ENCODE assay signal across 22 cellular contexts in genomic region chr4:126466848-126467247, GRCh38.
A peak's percentile ranks its signal among the peaks of the same experiment; 100 is the strongest.
DNase-seq lines count a peak whose midpoint lies in the region; ATAC-seq and TF ChIP-seq lines count a peak whose summit lies in the region.
"Had no signal": no experiment of that assay in that cellular context is flagged by ENCODE, and none has a peak within 500 bp of the region (broad histone marks: within the 10 kb centered on the region; RNA-seq: fewer than 3 reads in every experiment).

No MANE protein-coding gene starts in this region.

- H3F3A ChIP-seq in SK-N-SH (replicated peaks; ENCODE audit: insufficient read depth) = no peaks in the 10 kb centered on the region

- H3K79me2 ChIP-seq in SK-N-SH (ENCODE audit: insufficient read depth) = no peaks in the 10 kb centered on the region

- no peak for TF ChIP-seq CTCF in SK-N-SH (IDR thresholded peaks at IDR 0.05)
- TF ChIP-seq CTCF in A673 (conservative IDR thresholded peaks at IDR 0.05; ENCODE audit: low read depth, low read length) = no peak

- H3K9ac ChIP-seq in SK-N-SH (no peak overlapping the region), SK-N-MC (ENCODE audit: insufficient read length) (no peak overlapping the region)
- H3K9ac ChIP-seq: BLaER1 had no signal

- H3K27ac ChIP-seq in SK-N-SH (ENCODE audit: low read depth in 2 of 2, low read length in 1 of 2) = no peak overlapping the region
- H3K27ac ChIP-seq in A673 (ENCODE audit: low read depth, low read length, poor library complexity, severe bottlenecking) = peak overlapping the region; percentile 99
- peak overlapping the region; percentile 100 for H3K27ac ChIP-seq in SK-N-MC
- H3K27ac ChIP-seq: 22Rv1, A549, BLaER1 had no signal

- 60% methylated on average over 2 of the region's 2 CpGs for WGBS in SK-N-SH (ENCODE audit: low lambda C conversion rate)

- no peak for ATAC-seq in SK-N-SH treated with all-trans-retinoic acid at 6 μM for 48 hours
- ATAC-seq in effector memory CD8-positive, alpha-beta T cell (replicated peaks) = no peak
- ATAC-seq: A549 had no signal

- H3K9me3 ChIP-seq in SK-N-SH = 0 out of 2 replicates have a peak, but pooled peaks cover 4% of the 10 kb centered on the region
- peaks cover 14% of the 10 kb centered on the region for H3K9me3 ChIP-seq in A673 (ENCODE audit: low read depth, low read length, poor library complexity, severe bottlenecking)
- peaks cover 14% of the 10 kb centered on the region; the same call in 1 of the 2 replicates for H3K9me3 ChIP-seq in SK-N-MC (ENCODE audit: low read depth, low read length)
- H3K9me3 ChIP-seq: A549, BE2C, BLaER1 had no signal

- H3K36me3 ChIP-seq in SK-N-SH (replicated peaks in 1 of 2; ENCODE audit: control insufficient read depth in 1 of 2, insufficient read depth in 2 of 2, low read length in 1 of 2) = no peaks in the 10 kb centered on the region
- H3K36me3 ChIP-seq in A673 (ENCODE audit: insufficient read depth, low read length, poor library complexity, severe bottlenecking) = peaks cover 18% of the 10 kb centered on the region
- peaks cover 59% of the 10 kb centered on the region for H3K36me3 ChIP-seq in SK-N-MC (ENCODE audit: insufficient read depth, low read length)
- H3K36me3 ChIP-seq: BE2C, BLaER1 had no signal

- POLR2A ChIA-PET in SK-N-SH (lab: Yijun Ruan, JAX) = no interaction called here
- POLR2A ChIA-PET in A673 (lab: Charles Lee; ENCODE audit: low non-redundant PET) = no interaction called here

- H3K27me3 ChIP-seq in SK-N-SH (ENCODE audit: insufficient read depth) (no peaks in the 10 kb centered on the region), A673 (replicated peaks; ENCODE audit: insufficient read depth, low read depth, low read length, poor library complexity) (no peaks in the 10 kb centered on the region)
- H3K27me3 ChIP-seq: BE2C, BLaER1 had no signal

- no TSS peak for BruUV-seq in A673 (replicated peaks; lab: Mats Ljungman, UMichigan)

- intact Hi-C loops in A673 (cut with micrococcal nuclease; ENCODE audit: unreplicated experiment) = loop anchor here (5.0 to 10.0 kb wide), 2 partner anchors 535 to 1008 kb away; no protein-coding TSS in a partner anchor

- peaks cover 0 to 6% of the 10 kb centered on the region in 2 donors for H3K9me3 Mint-ChIP-seq in effector memory CD8-positive, alpha-beta T cell

- CTCF ChIA-PET in SK-N-SH (lab: Yijun Ruan, JAX) = interaction anchor here (1.2 kb wide), 1 partner anchor 13 kb away, joined by 3 read pairs; no protein-coding TSS in a partner anchor
- CTCF ChIA-PET in A673 (lab: Charles Lee) = no interaction called here

- no peaks in the 10 kb centered on the region for H3K9me2 ChIP-seq in SK-N-SH

- no peak overlapping the region for H3K4me3 Mint-ChIP-seq in effector memory CD8-positive, alpha-beta T cell
- H3K4me3 Mint-ChIP-seq: CD14-positive monocyte; CD4-positive, alpha-beta memory T cell; CD4-positive, CD25-positive, alpha-beta regulatory T cell; CD8-positive, alpha-beta memory T cell had no signal

- H3K4me3 ChIP-seq in SK-N-SH (ENCODE audit: low read depth in 2 of 2, low read length in 1 of 2) (no peak overlapping the region), A673 (ENCODE audit: low read depth, low read length, poor library complexity, severe bottlenecking) (no peak overlapping the region), SK-N-MC (no peak overlapping the region)
- H3K4me3 ChIP-seq: A549, BLaER1 had no signal

- no peak for TF ChIP-seq RAD21 in SK-N-SH (IDR thresholded peaks at IDR 0.05; ENCODE audit: low read length)

- H3K36me3 Mint-ChIP-seq in effector memory CD8-positive, alpha-beta T cell (ENCODE audit: insufficient read depth) = no peaks in the 10 kb centered on the region
- H3K36me3 Mint-ChIP-seq: CD14-positive monocyte; CD4-positive, alpha-beta memory T cell; CD4-positive, CD25-positive, alpha-beta regulatory T cell; CD8-positive, alpha-beta memory T cell had no signal

- DNase-seq in SK-N-SH (no peak), A673 (ENCODE audit: low spot score) (no peak), SK-N-MC (ENCODE audit: low read depth, low spot score) (no peak)
- no peak for DNase-seq in effector memory CD8-positive, alpha-beta T cell
- DNase-seq: ACHN; BE2C; C1 segment of cervical spinal cord; CD4-positive, alpha-beta memory T cell; CD4-positive, CD25-positive, alpha-beta regulatory T cell; CD8-positive, alpha-beta memory T cell; COR-L47; DMS 273 treated with DMSO at 0.1 percent for 48 hours; DMS153; DMS53; DMS79; DND-41; GF-D8 had no signal

- no peaks in the 10 kb centered on the region for H3K27me3 Mint-ChIP-seq in effector memory CD8-positive, alpha-beta T cell
- H3K27me3 Mint-ChIP-seq: CD4-positive, alpha-beta memory T cell; CD4-positive, CD25-positive, alpha-beta regulatory T cell; CD8-positive, alpha-beta memory T cell had no signal

- H3K4me1 Mint-ChIP-seq in effector memory CD8-positive, alpha-beta T cell (ENCODE audit: low read depth in 2 of 2) = no peaks in the 10 kb centered on the region
- H3K4me1 Mint-ChIP-seq: CD14-positive monocyte; CD4-positive, alpha-beta memory T cell; CD4-positive, CD25-positive, alpha-beta regulatory T cell; CD8-positive, alpha-beta memory T cell had no signal

- H3K27ac Mint-ChIP-seq in effector memory CD8-positive, alpha-beta T cell = no peak overlapping the region
- H3K27ac Mint-ChIP-seq: CD14-positive monocyte; CD4-positive, alpha-beta memory T cell; CD4-positive, CD25-positive, alpha-beta regulatory T cell; CD8-positive, alpha-beta memory T cell had no signal

- H2AFZ ChIP-seq in SK-N-SH (ENCODE audit: low read depth) = no peak overlapping the region

- H4K20me1 ChIP-seq in SK-N-SH (ENCODE audit: insufficient read depth) = no peaks in the 10 kb centered on the region
- H4K20me1 ChIP-seq: BLaER1 had no signal

- no peak for TF ChIP-seq EP300 in SK-N-SH (IDR thresholded peaks at IDR 0.05; ENCODE audit: borderline replicate concordance in 1 of 2, low read depth in 1 of 2, low read length in 1 of 2)

- no peak overlapping the region for H3K4me2 ChIP-seq in SK-N-SH
- H3K4me2 ChIP-seq: A549, BLaER1 had no signal

- H3K4me1 ChIP-seq in SK-N-SH (ENCODE audit: control insufficient read depth in 1 of 2, insufficient read depth in 2 of 2, low read depth in 1 of 2, low read length in 1 of 2) = no peaks in the 10 kb centered on the region
- peaks cover 41% of the 10 kb centered on the region for H3K4me1 ChIP-seq in A673 (ENCODE audit: insufficient read depth, low read length, poor library complexity, severe bottlenecking)
- H3K4me1 ChIP-seq: A549, BLaER1 had no signal

TF ChIP-seq in SK-N-SH treated with all-trans-retinoic acid at 6 μM for 48 hours, 23 proteins besides CTCF, POLR2A, EP300 and RAD21:
- TF ChIP-seq CSRNP3 (CRISPR knock-in tag; IDR thresholded peaks at IDR 0.05) = no peak
- peak; percentile 93 for TF ChIP-seq ZFP30 (CRISPR knock-in tag; IDR thresholded peaks at IDR 0.05)

TF ChIP-seq in SK-N-SH, 30 proteins besides CTCF, POLR2A, EP300 and RAD21:
- no peak for TF ChIP-seq EZH2phosphoT487 (IDR thresholded peaks at IDR 0.05; ENCODE audit: borderline replicate concordance, low read depth)
- no peak for TF ChIP-seq YY1 (IDR thresholded peaks at IDR 0.05; ENCODE audit: low read depth)
- no peak for TF ChIP-seq RXRA (IDR thresholded peaks at IDR 0.05; ENCODE audit: borderline replicate concordance, low read depth)
- no peak for TF ChIP-seq CHD2 (IDR thresholded peaks at IDR 0.05; ENCODE audit: low read length, partially characterized antibody)
- no peak for TF ChIP-seq TAF1 (IDR thresholded peaks at IDR 0.05; ENCODE audit: borderline replicate concordance, low read depth, low read length)
- no peak for TF ChIP-seq ELF1 (IDR thresholded peaks at IDR 0.05)
- TF ChIP-seq MAX (IDR thresholded peaks at IDR 0.05; ENCODE audit: low read depth) = no peak
- no peak for TF ChIP-seq JUND (IDR thresholded peaks at IDR 0.05)
- no peak for TF ChIP-seq REST (IDR thresholded peaks at IDR 0.05; ENCODE audit: low read depth, low read length)
- TF ChIP-seq MEF2A (IDR thresholded peaks at IDR 0.05; ENCODE audit: borderline replicate concordance, low read depth) = no peak
- TF ChIP-seq USF1 (IDR thresholded peaks at IDR 0.05; ENCODE audit: borderline replicate concordance, low read depth) = no peak
- TF ChIP-seq SIN3A (IDR thresholded peaks at IDR 0.05; ENCODE audit: borderline replicate concordance, low read depth, low read length) = no peak
- TF ChIP-seq GABPA (IDR thresholded peaks at IDR 0.05; ENCODE audit: low read depth) = no peak
- no peak for TF ChIP-seq RCOR1 (IDR thresholded peaks at IDR 0.05; ENCODE audit: low read length)

Comparison
In these comparisons a context has a peak if more than half of its experiments do, and no peak if none do; other contexts are left out.
1. H3K27ac ChIP-seq: peak in A673 (single experiment) and SK-N-MC (single experiment); none in SK-N-SH (0 of 2).